ENCODE assay signal across 9 cellular contexts in genomic region chr19:7869910-7870511, GRCh38. TPM values are rescaled to one million over a fixed set of nuclear protein-coding genes. Genes with fewer than 3 reads are reported as not detected.
DNase-seq lines count a peak whose midpoint lies in the region; ATAC-seq and TF ChIP-seq lines count a peak whose summit lies in the region.
"Had no signal": no experiment of that assay in that cellular context is flagged by ENCODE, and none has a peak within 500 bp of the region (broad histone marks: within the 10 kb centered on the region; RNA-seq: fewer than 3 reads in every experiment).

No MANE protein-coding gene starts in this region.

- no peaks in the 10 kb centered on the region for H3K36me3 Mint-ChIP-seq in HFFc6 (ENCODE audit: low read depth)

- WGBS in psoas muscle, 3 donors, result 20 to 27% (median 25%) methylated on average over 21 to 30 of the region's 30 CpGs

- peaks cover 20% of the 10 kb centered on the region for H3K27me3 Mint-ChIP-seq in HFFc6 (ENCODE audit: insufficient read depth)

- H3K27ac ChIP-seq in foreskin keratinocyte (no peak overlapping the region), psoas muscle (no peak overlapping the region)

- peaks cover 11% of the 10 kb centered on the region for H3K4me1 Mint-ChIP-seq in HFFc6 (ENCODE audit: low read depth)

- H3K4me3 ChIP-seq in psoas muscle, result peak overlapping the region; percentile 54

- no peaks in the 10 kb centered on the region for H3K9me3 Mint-ChIP-seq in HFFc6

- intact Hi-C loops in psoas muscle (cut with DNase I), result no loop called here

- no peak overlapping the region for H3K4me3 Mint-ChIP-seq in HFFc6

- H3K27me3 ChIP-seq in foreskin keratinocyte (peaks cover 36% of the 10 kb centered on the region), psoas muscle (ENCODE audit: insufficient read depth in 3 of 3, low read length in 2 of 3) (peaks cover 0 to 57% (median 19%) of the 10 kb centered on the region in 3 donors)

- no peaks in the 10 kb centered on the region for H3K4me1 ChIP-seq in foreskin keratinocyte
- peaks cover 8% of the 10 kb centered on the region for H3K4me1 ChIP-seq in psoas muscle

- H3K36me3 ChIP-seq in psoas muscle (ENCODE audit: insufficient read depth in 1 of 2, low read depth in 1 of 2), result no peaks in the 10 kb centered on the region

- H3K9me3 ChIP-seq in psoas muscle, result no peaks in the 10 kb centered on the region

- DNase-seq in GM13977 (ENCODE audit: low spot score) (peak; percentile 76), NCI-H1105 treated with DMSO at 0.1 percent for 48 hours (lab: John Stamatoyannopoulos, UW) (peak; percentile 74), activated T-cell treated with anti-CD3 and anti-CD28 coated beads for 4 hours (peak; percentile 35), foreskin keratinocyte (peak in 1 of 2 donors; percentile 74), psoas muscle (peak; percentile 55 to 73), midbrain (lab: John Stamatoyannopoulos, UW) (no peak), HFFc6 (no peak)

- peak; percentile 17 for ATAC-seq in foreskin keratinocyte
- peak; percentile 6 to 21 (median 16) for ATAC-seq in psoas muscle
- no peak for ATAC-seq in HG03571 (IDR thresholded peaks at IDR 0.05; ENCODE audit: unreplicated experiment)

- no peak overlapping the region for H3K27ac Mint-ChIP-seq in HFFc6

- in situ Hi-C loops in GM13977 (cut with MboI; ENCODE audit: low pct_unique_long_range_greater_than_20kb, low sequenced_read_pairs, unreplicated experiment), result no loop called here

- TF ChIP-seq CTCF in GM13977 (IDR thresholded peaks at IDR 0.05; ENCODE audit: extremely low read depth, insufficient read depth, missing control alignments), result no peak
- TF ChIP-seq CTCF in foreskin keratinocyte (conservative IDR thresholded peaks at IDR 0.05), result peak; percentile 1
- no peak for TF ChIP-seq CTCF in psoas muscle (IDR thresholded peaks at IDR 0.05)
- TF ChIP-seq CTCF in HFFc6 (IDR thresholded peaks at IDR 0.05), result no peak

RNA-seq across cellular contexts. Expression of gene PRR36, which starts 4.2 kb away (rescaled TPM):
- total RNA-seq in foreskin keratinocyte (0.03 TPM in 1 of 2 replicates, not detected in the other), psoas muscle (not detected)
- polyA plus RNA-seq in foreskin keratinocyte (0.02 and 0.03 TPM in 2 replicates), psoas muscle (not detected)
- total RNA-seq in HFFc6 (2021; fragmentation: NEBNext Ultra II Directional; extraction: Animal tissue kit (Norgen Biotek cat#: 25700)), result under 1 TPM in 4 of 6 experiments, not detected in 2; 0.05 to 0.18 (median 0.09) TPM

RNA-seq across cellular contexts. Expression of gene LRRC8E, which starts 18.3 kb away (rescaled TPM):
- 8.2 and 10.6 TPM in 2 replicates for total RNA-seq in foreskin keratinocyte
- polyA plus RNA-seq in foreskin keratinocyte, result 4.6 and 5.7 TPM in 2 replicates
- total RNA-seq in psoas muscle, result under 1 TPM; 0.07 to 0.26 (median 0.15) TPM
- under 1 TPM in 2 of 3 donors, not detected in 1; 0.03 to 0.10 TPM for polyA plus RNA-seq in psoas muscle
- total RNA-seq in HFFc6 (2021; fragmentation: NEBNext Ultra II Directional; extraction: Animal tissue kit (Norgen Biotek cat#: 25700)), result 1 to 10 TPM; 4.9 to 7.3 (median 6.1) TPM
- total RNA-seq: T-helper 2 cell treated with Interferon-gamma antibody and Interleukin-4, amounts not matched to agents 100 ng/mL and 5 ng/mL, for 36 hours had no signal

RNA-seq across cellular contexts. Expression of gene MAP2K7, which starts 33.7 kb away (rescaled TPM):
- total RNA-seq in foreskin keratinocyte (12.7 and 13.5 TPM in 2 replicates), psoas muscle (10 to 100 TPM; 42.7 to 72.5 (median 55.5) TPM)
- polyA plus RNA-seq in foreskin keratinocyte (15.6 and 18.3 TPM in 2 replicates), psoas muscle (10 to 100 TPM; 35.4 to 43.9 (median 40.0) TPM)
- total RNA-seq in HFFc6 (2021; fragmentation: NEBNext Ultra II Directional; extraction: Animal tissue kit (Norgen Biotek cat#: 25700)), result 10 to 100 TPM; 21.7 to 25.8 (median 22.8) TPM

RNA-seq across cellular contexts. Expression of gene EVI5L, which starts 40.0 kb away (rescaled TPM):
- total RNA-seq in foreskin keratinocyte, result 11.4 and 13.7 TPM in 2 replicates
- 9.8 and 11.5 TPM in 2 replicates for polyA plus RNA-seq in foreskin keratinocyte
- total RNA-seq in psoas muscle, result 10 to 100 TPM; 13.9 to 25.9 (median 22.2) TPM
- polyA plus RNA-seq in psoas muscle, result 10 to 100 TPM in 2 of 3 donors, 1 to 10 TPM in 1; 5.8 to 10.7 (median 10.0) TPM
- 10 to 100 TPM; 26.4 to 33.0 (median 27.7) TPM for total RNA-seq in HFFc6 (2021; fragmentation: NEBNext Ultra II Directional; extraction: Animal tissue kit (Norgen Biotek cat#: 25700))

RNA-seq across cellular contexts. Expression of gene TGFBR3L, which starts 44.6 kb away (rescaled TPM):
- total RNA-seq in foreskin keratinocyte (2.1 and 2.5 TPM in 2 replicates), psoas muscle (10 to 100 TPM in 1 of 4 donors, 1 to 10 TPM in 3; 4.5 to 13.0 (median 7.5) TPM)
- polyA plus RNA-seq in foreskin keratinocyte (3.6 and 5.0 TPM in 2 replicates), psoas muscle (1 to 10 TPM; 1.2 to 1.5 (median 1.3) TPM)
- total RNA-seq in HFFc6 (2021; fragmentation: NEBNext Ultra II Directional; extraction: Animal tissue kit (Norgen Biotek cat#: 25700)), result 10 to 100 TPM in 2 of 6 experiments, 1 to 10 TPM in 4; 4.5 to 12.0 (median 7.7) TPM

Comparison
In these comparisons a context has a peak if more than half of its experiments do, and no peak if none do; other contexts are left out.
1. DNase-seq: peak in GM13977 (single experiment), NCI-H1105 treated with DMSO at 0.1 percent for 48 hours (single experiment), activated T-cell treated with anti-CD3 and anti-CD28 coated beads for 4 hours (single experiment) and psoas muscle (2 of 2); none in midbrain (single experiment) and HFFc6 (single experiment).